In genomic region chr2:108641766-108642165, GRCh38 we compare ENCODE assay signal across 29 cellular contexts.
DNase-seq lines count a peak whose midpoint lies in the region; ATAC-seq and TF ChIP-seq lines count a peak whose summit lies in the region.
"Had no signal": no experiment of that assay in that cellular context is flagged by ENCODE, and none has a peak within 500 bp of the region (broad histone marks: within the 10 kb centered on the region; RNA-seq: fewer than 3 reads in every experiment).

No MANE protein-coding gene starts in this region.

- peak overlapping the region; percentile 31 for H3K27ac Mint-ChIP-seq in MCF 10A (ENCODE audit: low read depth, unreplicated experiment)
- no peak overlapping the region for H3K27ac Mint-ChIP-seq in naive thymus-derived CD8-positive, alpha-beta T cell
- H3K27ac Mint-ChIP-seq: activated CD4-positive, alpha-beta T cell treated with anti-CD3 and anti-CD28 coated beads, Interleukin-2, amount 10 ng/mL, durations not matched to agents 7 days and 5 days; activated naive CD8-positive, alpha-beta T cell; B cell had no signal

- H3K4me3 ChIP-seq in breast epithelium: no peak overlapping the region
- no peak overlapping the region for H3K4me3 ChIP-seq in adipocyte (ENCODE audit: low read length)
- no peak overlapping the region for H3K4me3 ChIP-seq in left lung
- H3K4me3 ChIP-seq: coronary artery, spleen, thyroid gland had no signal

- H3K27me3 ChIP-seq in breast epithelium: no peaks in the 10 kb centered on the region
- H3K27me3 ChIP-seq in adipocyte (replicated peaks; ENCODE audit: control insufficient read depth, insufficient read depth, low read length): no peaks in the 10 kb centered on the region
- no peaks in the 10 kb centered on the region for H3K27me3 ChIP-seq in left lung
- H3K27me3 ChIP-seq: thyroid gland had no signal

- TF ChIP-seq POLR2A in breast epithelium (IDR thresholded peaks at IDR 0.05): no peak

- peak overlapping the region; percentile 52 for H3K9ac ChIP-seq in adipocyte (ENCODE audit: low read length)

- H3K36me3 Mint-ChIP-seq in MCF 10A (ENCODE audit: insufficient read depth, unreplicated experiment): peaks cover 11% of the 10 kb centered on the region
- H3K36me3 Mint-ChIP-seq in naive thymus-derived CD8-positive, alpha-beta T cell: peaks cover 0 to 5% (median 1%) of the 10 kb centered on the region in 3 donors

- no peaks in the 10 kb centered on the region for H3K27me3 Mint-ChIP-seq in MCF 10A (ENCODE audit: insufficient read depth, unreplicated experiment)
- H3K27me3 Mint-ChIP-seq in naive thymus-derived CD8-positive, alpha-beta T cell: no peaks in the 10 kb centered on the region
- H3K27me3 Mint-ChIP-seq: activated CD4-positive, alpha-beta T cell treated with anti-CD3 and anti-CD28 coated beads, Interleukin-2, amount 10 ng/mL, durations not matched to agents 7 days and 5 days; activated naive CD8-positive, alpha-beta T cell; B cell had no signal

- H3K4me3 Mint-ChIP-seq in MCF 10A (ENCODE audit: unreplicated experiment): no peak overlapping the region
- H3K4me3 Mint-ChIP-seq in naive thymus-derived CD8-positive, alpha-beta T cell: no peak overlapping the region
- H3K4me3 Mint-ChIP-seq: activated CD4-positive, alpha-beta T cell treated with anti-CD3 and anti-CD28 coated beads, Interleukin-2, amount 10 ng/mL, durations not matched to agents 7 days and 5 days; activated naive CD8-positive, alpha-beta T cell; B cell; neural crest cell had no signal

- H3K27ac ChIP-seq in breast epithelium: no peak overlapping the region
- H3K27ac ChIP-seq in left lung: peak overlapping the region; percentile 58 to 60
- H3K27ac ChIP-seq: VCaP had no signal

- peaks cover 20% of the 10 kb centered on the region for H3K4me1 Mint-ChIP-seq in MCF 10A (ENCODE audit: insufficient read depth, unreplicated experiment)
- H3K4me1 Mint-ChIP-seq in naive thymus-derived CD8-positive, alpha-beta T cell: peaks cover 0 to 8% (median 2%) of the 10 kb centered on the region in 4 donors

- H3K9me3 ChIP-seq in breast epithelium (no peaks in the 10 kb centered on the region), adipocyte (ENCODE audit: control insufficient read depth, low read length) (no peaks in the 10 kb centered on the region), left lung (no peaks in the 10 kb centered on the region)
- H3K9me3 ChIP-seq: spleen, thyroid gland had no signal

- no peak for ATAC-seq in left lung
- ATAC-seq in HG03097 (IDR thresholded peaks at IDR 0.05; ENCODE audit: low FRiP score, unreplicated experiment): no peak
- ATAC-seq in naive thymus-derived CD8-positive, alpha-beta T cell: no peak
- ATAC-seq: left lobe of liver, PC-3 had no signal

- POLR2A ChIA-PET in MCF 10A (lab: Yijun Ruan, JAX): interaction anchor here (0.8 to 1.3 kb wide), 3 partner anchors 21 to 47 kb away, joined by 3 to 6 read pairs (median 3); no protein-coding TSS in a partner anchor
- POLR2A ChIA-PET in naive thymus-derived CD8-positive, alpha-beta T cell (lab: Charles Lee): interaction anchor here (1.0 kb wide), 1 partner anchor 8 kb away, joined by 4 read pairs; no protein-coding TSS in a partner anchor

- TF ChIP-seq CTCF in MCF 10A (IDR thresholded peaks at IDR 0.05; ENCODE audit: unreplicated experiment) (no peak), breast epithelium (IDR thresholded peaks at IDR 0.05) (no peak), left lung (IDR thresholded peaks at IDR 0.05) (no peak), GM13976 (IDR thresholded peaks at IDR 0.05; ENCODE audit: borderline replicate concordance, control extremely low read depth, extremely low read depth, insufficient read depth, missing control alignments) (no peak)

- no peak for DNase-seq in MCF 10A (ENCODE audit: unreplicated experiment)
- no peak for DNase-seq in breast epithelium (ENCODE audit: low spot score in 2 of 2)
- no peak for DNase-seq in adipocyte (ENCODE audit: low read depth)
- no peak for DNase-seq in left lung
- peak; percentile 19 for DNase-seq in superior temporal gyrus (ENCODE audit: extremely low spot score)
- DNase-seq in GM13976 (ENCODE audit: low spot score): no peak
- no peak for DNase-seq in naive thymus-derived CD8-positive, alpha-beta T cell
- DNase-seq: activated CD4-positive, alpha-beta T cell treated with anti-CD3 and anti-CD28 coated beads, Interleukin-2, amount 10 ng/mL, durations not matched to agents 7 days and 5 days; COR-L47; DND-41; head of caudate nucleus; midbrain; NCI-H1092; NCI-H2029; NCI-H226; NCI-H774; PC-3; SIG-M5; spleen; stimulated activated CD4-positive, alpha-beta T cell treated with anti-CD3 and anti-CD28 coated beads, Interleukin-4, amount 100 ng/mL, for 1 hour; stimulated activated naive CD4-positive, alpha-beta T cell; thyroid gland had no signal

- H3K36me3 ChIP-seq in breast epithelium (no peaks in the 10 kb centered on the region), adipocyte (ENCODE audit: control insufficient read depth, insufficient read depth, low read length, severe bottlenecking) (peaks cover 5% of the 10 kb centered on the region), left lung (no peaks in the 10 kb centered on the region)
- H3K36me3 ChIP-seq: thyroid gland had no signal

- H3K4me1 ChIP-seq in breast epithelium: no peaks in the 10 kb centered on the region
- peaks cover 54% of the 10 kb centered on the region for H3K4me1 ChIP-seq in adipocyte (ENCODE audit: control insufficient read depth, insufficient read depth, low read length)
- H3K4me1 ChIP-seq in left lung: peaks cover 12 to 52% of the 10 kb centered on the region in 2 donors

- BruUV-seq in MCF 10A (replicated peaks; lab: Mats Ljungman, UMichigan): no TSS peak

- H3K9me3 Mint-ChIP-seq in MCF 10A (ENCODE audit: unreplicated experiment): peaks cover 8% of the 10 kb centered on the region
- H3K9me3 Mint-ChIP-seq in naive thymus-derived CD8-positive, alpha-beta T cell: peaks cover 0 to 4% (median 0%) of the 10 kb centered on the region in 9 donors

- CTCF ChIA-PET in MCF 10A (lab: Yijun Ruan, JAX): interaction anchor here (0.6 to 1.8 kb wide), 4 partner anchors 8 to 192 kb away, joined by 3 to 6 read pairs (median 4); partner anchors contain the start of gene GCC2

- in situ Hi-C loops in GM13976 (cut with MboI; ENCODE audit: low sequenced_read_pairs, unreplicated experiment): no loop called here

- intact Hi-C loops in MCF 10A (cut with micrococcal nuclease): no loop called here
- intact Hi-C loops in breast epithelium (cut with DNase I; ENCODE audit: low total_unique reads): no loop called here
- intact Hi-C loops in left lung (cut with DNase I): no loop called here

Comparison
In these comparisons a context has a peak if more than half of its experiments do, and no peak if none do; other contexts are left out.
1. H3K27ac ChIP-seq: peak in left lung (2 of 2); none in breast epithelium (0 of 2).